ENCODE assay signal across 25 cellular contexts in the genomic region with DNA sequence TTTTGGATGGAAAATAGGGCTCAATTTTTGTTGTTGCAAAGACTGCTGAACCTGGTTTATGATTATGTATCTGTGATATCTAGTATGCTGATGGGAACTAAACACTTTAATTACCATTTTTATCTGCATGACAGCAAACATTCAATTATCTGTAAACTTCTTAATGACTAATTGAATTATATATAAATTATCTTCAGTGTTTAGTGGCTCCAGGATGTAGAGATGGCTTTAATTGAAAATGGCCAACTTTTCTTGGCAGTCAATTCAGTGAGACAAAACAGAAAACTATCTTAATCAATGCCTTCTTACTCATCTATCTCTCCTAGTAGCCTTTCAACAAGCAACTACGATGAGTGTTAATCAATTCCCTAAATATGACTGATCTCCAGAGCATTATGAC.
"Had no signal": no experiment of that assay in that cellular context is flagged by ENCODE, and none has a peak within 500 bp of the region (broad histone marks: within the 10 kb centered on the region; RNA-seq: fewer than 3 reads in every experiment).

No MANE protein-coding gene starts in this region.

- H3K27me3 ChIP-seq: colonic mucosa, dorsolateral prefrontal cortex, esophagus muscularis mucosa, esophagus squamous epithelium, foreskin keratinocyte, gastrocnemius medialis, gastroesophageal sphincter, heart left ventricle, heart right ventricle, hepatocyte had no signal

- H3K79me2 ChIP-seq: hepatocyte had no signal

- H2AFZ ChIP-seq: hepatocyte had no signal

- H3K4me1 ChIP-seq: colonic mucosa, esophagus muscularis mucosa, esophagus squamous epithelium, foreskin keratinocyte, gastrocnemius medialis, gastroesophageal sphincter, heart left ventricle, heart right ventricle had no signal

- H3K9me3 ChIP-seq: colonic mucosa, esophagus muscularis mucosa, esophagus squamous epithelium, gastrocnemius medialis, gastroesophageal sphincter, heart left ventricle, heart right ventricle had no signal

- H3K4me2 ChIP-seq: hepatocyte had no signal

- ATAC-seq: effector memory CD8-positive, alpha-beta T cell; esophagus mucosa; foreskin keratinocyte; gastrocnemius medialis; gastroesophageal sphincter; heart left ventricle; heart right ventricle had no signal

- H3K27ac ChIP-seq: colonic mucosa, coronary artery, dorsolateral prefrontal cortex, epithelial cell of prostate, esophagus muscularis mucosa, esophagus squamous epithelium, foreskin keratinocyte, gastrocnemius medialis, gastroesophageal sphincter, heart left ventricle, heart right ventricle, hepatocyte had no signal

- DNase-seq: colonic mucosa; cortex of kidney; dermis blood vessel endothelial cell; dorsolateral prefrontal cortex; effector CD4-positive, alpha-beta T cell; effector CD8-positive, alpha-beta T cell; effector memory CD4-positive, alpha-beta T cell; effector memory CD8-positive, alpha-beta T cell; endodermal cell; erythroblast; esophagus squamous epithelium; foreskin fibroblast; foreskin keratinocyte; foreskin melanocyte; gastrocnemius medialis; glutamatergic neuron; head of caudate nucleus; heart left ventricle; heart right ventricle had no signal

- H3K36me3 ChIP-seq: colonic mucosa, esophagus muscularis mucosa, esophagus squamous epithelium, gastrocnemius medialis, gastroesophageal sphincter, heart left ventricle, heart right ventricle had no signal

- H3K4me3 ChIP-seq: colonic mucosa, coronary artery, dorsolateral prefrontal cortex, esophagus muscularis mucosa, esophagus squamous epithelium, gastrocnemius medialis, gastroesophageal sphincter, heart left ventricle, heart right ventricle, hepatocyte had no signal
